25 cellular contexts compared by ENCODE assay signal in genomic region chr22:36760716-36761115, GRCh38. TPM values are rescaled to one million over a fixed set of nuclear protein-coding genes. Genes with fewer than 3 reads are reported as not detected.
"Had no signal": no experiment of that assay in that cellular context is flagged by ENCODE, and none has a peak within 500 bp of the region (broad histone marks: within the 10 kb centered on the region; RNA-seq: fewer than 3 reads in every experiment).

No MANE protein-coding gene starts in this region.

- H3K9me3 ChIP-seq: heart left ventricle, right atrium auricular region, testis, transverse colon had no signal

- H3K27me3 Mint-ChIP-seq: activated CD8-positive, alpha-beta T cell treated with anti-CD3 and anti-CD28 coated beads for 36 hours had no signal

- DNase-seq: activated B cell treated with CpG ODN at 0.5 μM for 24 hours; activated CD4-positive, alpha-beta T cell treated with anti-CD3 and anti-CD28 coated beads, Interleukin-2, amount 50 U/mL, for 1 hour; activated CD8-positive, alpha-beta T cell treated with anti-CD3 and anti-CD28 coated beads for 36 hours; activated naive CD4-positive, alpha-beta T cell; activated T-cell treated with anti-CD3 and anti-CD28 coated beads for 4 hours; activated T-cell treated with anti-CD3 and anti-CD28 coated beads, Interleukin-2, amount 50 U/mL, for 72 hours; anterior cingulate cortex; foreskin keratinocyte; heart left ventricle; naive B cell; nucleus accumbens; stimulated activated CD4-positive, alpha-beta T cell treated with anti-CD3 and anti-CD28 coated beads, Interleukin-2, amount 100 ng/mL, for 48 hours; stimulated activated naive CD4-positive, alpha-beta T cell treated with Interleukin-2 at 50 U/mL for 16 hours; testis; transverse colon had no signal

- H3K36me3 ChIP-seq: right atrium auricular region, transverse colon had no signal

- H3K4me3 Mint-ChIP-seq: activated B cell treated with CpG ODN at 0.5 μM for 24 hours; activated CD8-positive, alpha-beta T cell treated with anti-CD3 and anti-CD28 coated beads for 36 hours; activated T-cell treated with anti-CD3 and anti-CD28 coated beads, Interleukin-2, amount 50 U/mL, for 72 hours; endodermal cell; mesothelial cell of epicardium; naive B cell; T-helper 2 cell treated with Interferon-gamma antibody and Interleukin-4, amounts not matched to agents 5 μg/mL and 100 μg/mL, for 36 hours had no signal

- H3K27ac ChIP-seq: cardiac muscle cell, foreskin keratinocyte, heart left ventricle, right atrium auricular region, testis, transverse colon had no signal

- H3K9me3 Mint-ChIP-seq: activated B cell treated with CpG ODN at 0.5 μM for 24 hours; activated CD8-positive, alpha-beta T cell treated with anti-CD3 and anti-CD28 coated beads for 36 hours; activated naive CD4-positive, alpha-beta T cell treated with anti-CD3 and anti-CD28 coated beads, Interleukin-2, amount 50 U/mL, for 72 hours; activated T-cell treated with anti-CD3 and anti-CD28 coated beads, Interleukin-2, amount 50 U/mL, for 72 hours; endodermal cell; mesothelial cell of epicardium; naive B cell; T-helper 2 cell treated with Interferon-gamma antibody and Interleukin-4, amounts not matched to agents 5 μg/mL and 100 μg/mL, for 36 hours had no signal

- H3K27ac Mint-ChIP-seq: activated B cell treated with CpG ODN at 0.5 μM for 24 hours; activated CD8-positive, alpha-beta T cell treated with anti-CD3 and anti-CD28 coated beads for 36 hours; activated naive CD4-positive, alpha-beta T cell treated with anti-CD3 and anti-CD28 coated beads, Interleukin-2, amount 50 U/mL, for 72 hours; activated T-cell treated with anti-CD3 and anti-CD28 coated beads, Interleukin-2, amount 50 U/mL, for 72 hours; endodermal cell; mesothelial cell of epicardium; T-helper 2 cell treated with Interferon-gamma antibody and Interleukin-4, amounts not matched to agents 5 μg/mL and 100 μg/mL, for 36 hours had no signal

- H3K4me3 ChIP-seq: cardiac muscle cell, heart left ventricle, right atrium auricular region, testis, transverse colon had no signal

- H3K27me3 ChIP-seq: cardiac muscle cell, foreskin keratinocyte, right atrium auricular region, testis had no signal

- H3K4me1 Mint-ChIP-seq: activated B cell treated with CpG ODN at 0.5 μM for 24 hours, endodermal cell, mesothelial cell of epicardium had no signal

- ATAC-seq: activated CD8-positive, alpha-beta T cell treated with anti-CD3 and anti-CD28 coated beads for 36 hours; activated naive CD4-positive, alpha-beta T cell treated with anti-CD3 and anti-CD28 coated beads, Interleukin-2, amount 50 U/mL, for 72 hours; activated T-cell treated with anti-CD3 and anti-CD28 coated beads, Interleukin-2, amount 50 U/mL, for 72 hours; esophagus mucosa; foreskin keratinocyte; heart left ventricle had no signal

RNA-seq across cellular contexts. Expression of gene PVALB, which starts 56.1 kb away (rescaled TPM):
- total RNA-seq: activated B cell treated with CpG ODN at 0.5 μM for 24 hours; activated CD8-positive, alpha-beta T cell treated with anti-CD3 and anti-CD28 coated beads for 36 hours; activated naive CD4-positive, alpha-beta T cell treated with anti-CD3 and anti-CD28 coated beads, Interleukin-2, amount 50 U/mL, for 72 hours; activated T-cell treated with anti-CD3 and anti-CD28 coated beads, Interleukin-2, amount 50 U/mL, for 72 hours; cardiac muscle cell; endodermal cell; esophagus mucosa; foreskin keratinocyte; heart left ventricle; kidney epithelial cell; lower leg skin; mesothelial cell of epicardium; pulmonary artery endothelial cell; right atrium auricular region had no signal

RNA-seq across cellular contexts. Expression of gene CACNG2, which starts 57.2 kb away (rescaled TPM):
- total RNA-seq: activated B cell treated with CpG ODN at 0.5 μM for 24 hours; activated CD8-positive, alpha-beta T cell treated with anti-CD3 and anti-CD28 coated beads for 36 hours; activated naive CD4-positive, alpha-beta T cell treated with anti-CD3 and anti-CD28 coated beads, Interleukin-2, amount 50 U/mL, for 72 hours; activated T-cell treated with anti-CD3 and anti-CD28 coated beads, Interleukin-2, amount 50 U/mL, for 72 hours; cardiac muscle cell; endodermal cell; esophagus mucosa; foreskin keratinocyte; heart left ventricle; kidney epithelial cell; lower leg skin; mesothelial cell of epicardium; pulmonary artery endothelial cell; right atrium auricular region; transverse colon had no signal
